In genomic region chr12:131489718-131490117, GRCh38 we compare ENCODE assay signal across 25 cellular contexts.
"Had no signal": no experiment of that assay in that cellular context is flagged by ENCODE, and none has a peak within 500 bp of the region (broad histone marks: within the 10 kb centered on the region; RNA-seq: fewer than 3 reads in every experiment).

No MANE protein-coding gene starts in this region.

- ATAC-seq: effector memory CD8-positive, alpha-beta T cell; esophagus mucosa; foreskin keratinocyte; gastrocnemius medialis; gastroesophageal sphincter; heart left ventricle; heart right ventricle had no signal

- H3K9me3 ChIP-seq: colonic mucosa, esophagus muscularis mucosa, esophagus squamous epithelium, gastrocnemius medialis, gastroesophageal sphincter, heart left ventricle, heart right ventricle had no signal

- H3K4me3 ChIP-seq: colonic mucosa, coronary artery, dorsolateral prefrontal cortex, esophagus muscularis mucosa, esophagus squamous epithelium, gastrocnemius medialis, gastroesophageal sphincter, heart left ventricle, heart right ventricle had no signal

- DNase-seq: colonic mucosa; cortex of kidney; dermis blood vessel endothelial cell; dorsolateral prefrontal cortex; effector CD4-positive, alpha-beta T cell; effector CD8-positive, alpha-beta T cell; effector memory CD4-positive, alpha-beta T cell; effector memory CD8-positive, alpha-beta T cell; endodermal cell; erythroblast; esophagus squamous epithelium; foreskin fibroblast; foreskin keratinocyte; foreskin melanocyte; gastrocnemius medialis; glutamatergic neuron; head of caudate nucleus; heart left ventricle; heart right ventricle had no signal

- H3K4me1 ChIP-seq: colonic mucosa, foreskin keratinocyte, gastrocnemius medialis, gastroesophageal sphincter had no signal

- H3K27me3 ChIP-seq: colonic mucosa, foreskin keratinocyte, gastrocnemius medialis had no signal

- H3K36me3 ChIP-seq: colonic mucosa, esophagus muscularis mucosa, esophagus squamous epithelium, gastrocnemius medialis, gastroesophageal sphincter, heart left ventricle, heart right ventricle had no signal

- H3K4me3 Mint-ChIP-seq: dendritic cell treated with granulocyte-macrophage colony-stimulating factor and Interleukin-4, amounts not matched to agents 40 ng/mL and 50 ng/mL, for 4 days; effector memory CD8-positive, alpha-beta T cell; endodermal cell had no signal

- H3K4me1 Mint-ChIP-seq: endodermal cell had no signal

- H3K27ac Mint-ChIP-seq: dendritic cell treated with granulocyte-macrophage colony-stimulating factor and Interleukin-4, amounts not matched to agents 40 ng/mL and 50 ng/mL, for 4 days; effector memory CD8-positive, alpha-beta T cell; endodermal cell had no signal

- H3K27ac ChIP-seq: colonic mucosa, coronary artery, dorsolateral prefrontal cortex, epithelial cell of prostate, esophagus muscularis mucosa, esophagus squamous epithelium, foreskin keratinocyte, gastrocnemius medialis, gastroesophageal sphincter, heart left ventricle, heart right ventricle had no signal
